ENCODE assay signal across 24 cellular contexts in the genomic region with DNA sequence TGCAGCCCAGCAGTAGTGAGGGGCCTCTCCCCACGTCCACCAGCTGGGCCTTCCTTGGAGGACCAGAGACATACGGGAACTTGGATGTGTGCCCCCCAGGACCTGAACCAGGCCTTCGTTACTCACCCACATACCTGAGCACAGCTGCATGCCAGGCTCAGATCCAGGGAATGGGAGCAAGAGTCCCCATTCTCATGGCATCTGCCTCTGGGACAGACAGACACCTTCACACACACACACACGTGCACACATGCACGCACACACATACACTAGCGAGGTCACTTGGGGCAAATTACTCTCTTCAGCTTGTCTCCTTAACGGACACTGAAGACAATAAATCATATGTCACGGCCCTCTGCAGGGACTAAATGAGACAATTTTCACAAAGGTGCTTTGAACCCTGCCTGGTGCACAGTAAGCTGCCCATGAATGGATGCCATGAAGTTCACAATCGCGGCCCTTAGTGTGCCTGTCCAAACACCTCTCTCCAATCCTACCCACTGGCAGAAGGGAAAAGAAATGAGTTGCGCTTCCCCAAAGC.
"Had no signal": no experiment of that assay in that cellular context is flagged by ENCODE, and none has a peak within 500 bp of the region (broad histone marks: within the 10 kb centered on the region; RNA-seq: fewer than 3 reads in every experiment).

No MANE protein-coding gene starts in this region.

- H3K36me3 ChIP-seq: gastroesophageal sphincter, left ventricle myocardium inferior, stomach, suprapubic skin, tibial artery had no signal

- FAIRE-seq: colon had no signal

- H3K4me2 ChIP-seq: hepatocyte had no signal

- H3K27ac ChIP-seq: body of pancreas, gastroesophageal sphincter, hepatocyte, left ventricle myocardium inferior, skin epidermis, stomach, suprapubic skin, tibial artery had no signal

- H3K9me3 ChIP-seq: body of pancreas, gastroesophageal sphincter, left ventricle myocardium inferior, stomach, suprapubic skin, tibial artery had no signal

- DNase-seq: activated B cell treated with CpG ODN at 0.5 μM for 24 hours; activated CD4-positive, alpha-beta T cell treated with anti-CD3 and anti-CD28 coated beads, Interleukin-2, amount 50 U/mL, for 1 hour; activated CD8-positive, alpha-beta T cell treated with anti-CD3 and anti-CD28 coated beads for 36 hours; activated naive CD8-positive, alpha-beta T cell treated with anti-CD3 and anti-CD28 coated beads, Interleukin-2, amount 50 U/mL, for 24 hours; activated T-cell treated with anti-CD3 and anti-CD28 coated beads, Interleukin-2, amount 50 U/mL, for 4 hours; body of pancreas; effector memory CD4-positive, alpha-beta T cell; islet precursor cell; left ventricle myocardium inferior; mesendoderm; stimulated activated CD4-positive, alpha-beta T cell treated with anti-CD3 and anti-CD28 coated beads, Interleukin-12 subunit alpha, Interleukin-12 subunit beta, amount 100 ng/mL, for 4 hours; stimulated activated CD4-positive, alpha-beta T cell treated with anti-CD3 and anti-CD28 coated beads, Interleukin-4, amount 100 ng/mL, for 1 hour; stomach; T-helper 2 cell; tibial artery had no signal

- H3K27me3 ChIP-seq: body of pancreas, gastroesophageal sphincter, hepatocyte, stomach, suprapubic skin, tibial artery had no signal

- H2AFZ ChIP-seq: hepatocyte had no signal

- H3K4me3 ChIP-seq: body of pancreas, gastroesophageal sphincter, hepatocyte, left ventricle myocardium inferior, lung, skin epidermis, stomach, suprapubic skin, tibial artery had no signal

- ATAC-seq: activated CD8-positive, alpha-beta T cell treated with anti-CD3 and anti-CD28 coated beads for 36 hours; activated naive CD8-positive, alpha-beta T cell treated with anti-CD3 and anti-CD28 coated beads, Interleukin-2, amount 50 U/mL, for 24 hours; activated T-cell treated with anti-CD3 and anti-CD28 coated beads, Interleukin-2, amount 50 U/mL, for 4 hours; activated T-helper 17 cell treated with anti-CD3 and anti-CD28 coated beads, Interleukin-2, amount 50 U/mL, for 72 hours; body of pancreas; gastroesophageal sphincter; natural killer cell treated with Interleukin-12 subunit alpha and Interleukin-12 subunit beta and Interleukin-15 and Interleukin-18, amount 100 ng/mL, for 72 hours; sciatic nerve had no signal
